In genomic region chr3:87209115-87209514, GRCh38 we compare ENCODE assay signal across 2 cellular contexts.
A peak's percentile ranks its signal among the peaks of the same experiment; 100 is the strongest.
TF ChIP-seq lines count a peak whose summit lies in the region.

No MANE protein-coding gene starts in this region.

TF ChIP-seq in HEK293, 187 proteins besides CTCF, POLR2A, EP300 and RAD21 (continued from another document):
- TF ChIP-seq PRDM2 (tag by site-specific recombination; IDR thresholded peaks at IDR 0.05; ENCODE audit: borderline replicate concordance) = no peak
- TF ChIP-seq ZNF610 (tag by site-specific recombination; IDR thresholded peaks at IDR 0.05; ENCODE audit: borderline replicate concordance) = no peak
- no peak for TF ChIP-seq ZFP3 (tag by site-specific recombination; IDR thresholded peaks at IDR 0.05; ENCODE audit: low read depth)
TF ChIP-seq in HEK293: peak in this region for 1.

TF ChIP-seq in K562, 482 proteins besides CTCF, POLR2A, EP300 and RAD21 (continued from another document):
- TF ChIP-seq NFIC (IDR thresholded peaks at IDR 0.05) (peak; percentile 96), EP400 (IDR thresholded peaks at IDR 0.05) (no peak), FOSL1 (tag; conservative IDR thresholded peaks at IDR 0.05) (no peak), DNMT1 (IDR thresholded peaks at IDR 0.05) (no peak), MEF2A (IDR thresholded peaks at IDR 0.05; ENCODE audit: control insufficient read depth, low read depth, low read length) (no peak), SP1 (CRISPR knock-in tag; IDR thresholded peaks at IDR 0.05) (no peak), NFIX (CRISPR knock-in tag; IDR thresholded peaks at IDR 0.05; ENCODE audit: low read depth) (peak; percentile 68), ARID4B (CRISPR knock-in tag; IDR thresholded peaks at IDR 0.05) (no peak), KDM2B (CRISPR knock-in tag; IDR thresholded peaks at IDR 0.05) (no peak), ID3 (CRISPR knock-in tag; IDR thresholded peaks at IDR 0.05) (no peak), ID3 (tag; IDR thresholded peaks at IDR 0.05) (no peak), ZNF511 (CRISPR knock-in tag; IDR thresholded peaks at IDR 0.05) (no peak), ZNF785 (CRISPR knock-in tag; IDR thresholded peaks at IDR 0.05) (no peak), POLR3G (IDR thresholded peaks at IDR 0.05; ENCODE audit: extremely low read depth, insufficient read length, insufficient replicate concordance) (no peak), ESRRA (IDR thresholded peaks at IDR 0.05; ENCODE audit: borderline replicate concordance, low read depth) (no peak), ZNF76 (CRISPR knock-in tag; IDR thresholded peaks at IDR 0.05; ENCODE audit: borderline replicate concordance) (no peak), CBFA2T3 (IDR thresholded peaks at IDR 0.05) (peak; percentile 41)
- TF ChIP-seq, protein P1, sequence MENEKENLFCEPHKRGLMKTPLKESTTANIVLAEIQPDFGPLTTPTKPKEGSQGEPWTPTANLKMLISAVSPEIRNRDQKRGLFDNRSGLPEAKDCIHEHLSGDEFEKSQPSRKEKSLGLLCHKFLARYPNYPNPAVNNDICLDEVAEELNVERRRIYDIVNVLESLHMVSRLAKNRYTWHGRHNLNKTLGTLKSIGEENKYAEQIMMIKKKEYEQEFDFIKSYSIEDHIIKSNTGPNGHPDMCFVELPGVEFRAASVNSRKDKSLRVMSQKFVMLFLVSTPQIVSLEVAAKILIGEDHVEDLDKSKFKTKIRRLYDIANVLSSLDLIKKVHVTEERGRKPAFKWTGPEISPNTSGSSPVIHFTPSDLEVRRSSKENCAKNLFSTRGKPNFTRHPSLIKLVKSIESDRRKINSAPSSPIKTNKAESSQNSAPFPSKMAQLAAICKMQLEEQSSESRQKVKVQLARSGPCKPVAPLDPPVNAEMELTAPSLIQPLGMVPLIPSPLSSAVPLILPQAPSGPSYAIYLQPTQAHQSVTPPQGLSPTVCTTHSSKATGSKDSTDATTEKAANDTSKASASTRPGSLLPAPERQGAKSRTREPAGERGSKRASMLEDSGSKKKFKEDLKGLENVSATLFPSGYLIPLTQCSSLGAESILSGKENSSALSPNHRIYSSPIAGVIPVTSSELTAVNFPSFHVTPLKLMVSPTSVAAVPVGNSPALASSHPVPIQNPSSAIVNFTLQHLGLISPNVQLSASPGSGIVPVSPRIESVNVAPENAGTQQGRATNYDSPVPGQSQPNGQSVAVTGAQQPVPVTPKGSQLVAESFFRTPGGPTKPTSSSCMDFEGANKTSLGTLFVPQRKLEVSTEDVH (IDR thresholded peaks at IDR 0.05; ENCODE audit: low read depth, partially characterized antibody) = no peak
- TF ChIP-seq, protein P2, sequence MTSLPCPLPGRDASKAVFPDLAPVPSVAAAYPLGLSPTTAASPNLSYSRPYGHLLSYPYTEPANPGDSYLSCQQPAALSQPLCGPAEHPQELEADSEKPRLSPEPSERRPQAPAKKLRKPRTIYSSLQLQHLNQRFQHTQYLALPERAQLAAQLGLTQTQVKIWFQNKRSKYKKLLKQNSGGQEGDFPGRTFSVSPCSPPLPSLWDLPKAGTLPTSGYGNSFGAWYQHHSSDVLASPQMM (CRISPR knock-in tag; IDR thresholded peaks at IDR 0.05) = no peak
